8 cellular contexts compared by ENCODE assay signal in the genomic region with DNA sequence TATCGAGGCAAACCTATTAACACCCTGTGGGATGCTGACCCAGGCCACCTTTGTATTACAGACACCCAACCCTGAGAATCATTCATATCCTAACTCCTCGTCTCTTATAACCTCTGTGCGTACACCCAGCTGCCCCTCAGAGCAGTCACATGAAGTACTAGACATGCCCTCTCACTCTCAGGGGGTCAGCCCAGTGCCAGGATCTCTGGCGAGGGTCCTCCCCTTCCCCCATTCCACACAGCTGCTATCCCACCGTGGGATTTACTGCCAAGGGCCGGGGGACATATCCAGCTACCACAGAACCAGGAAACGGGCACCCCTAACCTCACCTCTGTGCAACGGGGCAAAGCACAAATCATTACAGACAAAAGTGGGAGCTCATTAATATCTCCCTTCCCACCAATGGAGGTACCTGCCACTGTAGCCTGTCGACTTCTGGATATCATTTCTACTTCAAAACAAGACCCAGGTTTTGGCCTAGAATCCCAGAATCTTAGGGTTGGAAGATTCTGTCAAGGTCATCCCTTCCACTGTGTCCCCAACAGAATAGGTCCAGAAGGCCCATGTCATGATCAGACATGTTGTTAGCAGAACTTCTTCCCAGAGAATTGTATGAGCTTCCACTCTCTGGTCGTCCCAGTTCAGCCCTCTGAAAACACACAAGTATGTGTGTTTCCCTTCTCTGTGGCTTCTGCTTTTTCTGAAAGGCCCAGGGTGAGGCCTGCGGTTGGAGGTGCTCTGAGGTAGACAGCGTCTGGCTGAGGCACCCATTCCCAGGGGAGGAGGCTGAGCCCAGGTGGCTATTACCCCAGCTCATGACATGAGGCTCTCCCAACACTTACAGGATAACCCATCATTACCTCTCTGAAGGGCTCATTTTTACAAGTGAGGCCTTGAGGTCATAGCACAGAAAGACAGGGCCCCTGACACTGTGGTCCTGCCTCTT. TPM values are rescaled to one million over a fixed set of nuclear protein-coding genes. Genes with fewer than 3 reads are reported as not detected.
DNase-seq lines count a peak whose midpoint lies in the region; ATAC-seq, FAIRE-seq and TF ChIP-seq lines count a peak whose summit lies in the region.

No MANE protein-coding gene starts in this region.

- peak overlapping the region; percentile 94 for H3K27ac ChIP-seq in temporal lobe (ENCODE audit: low read depth, low read length)

- no peaks in the 10 kb centered on the region for H3K27me3 ChIP-seq in MG63

- H3K4me3 ChIP-seq in MG63 (peak overlapping the region; percentile 81), iPS-18c (ENCODE audit: insufficient read depth, low read depth, low read length) (peak overlapping the region; percentile 4; the same call in 1 of the 2 replicates)

- H3K9me3 ChIP-seq in MG63 (no peaks in the 10 kb centered on the region), iPS-18c (ENCODE audit: control insufficient read depth, insufficient read depth, low read length) (no peaks in the 10 kb centered on the region)

- no peaks in the 10 kb centered on the region; the same call in none of the 2 replicates for H3K36me3 ChIP-seq in MG63

- TF ChIP-seq POLR2A in GM12891 (IDR thresholded peaks at IDR 0.05; ENCODE audit: low read depth, low read length): no peak

- peak; percentile 61 for FAIRE-seq in GM12891 (lab: Jason Lieb, UNC)

- ATAC-seq in GM21723 (IDR thresholded peaks at IDR 0.05; ENCODE audit: unreplicated experiment) (peak; percentile 53), esophagus mucosa (no peak)

- DNase-seq in GM12891 (ENCODE audit: insufficient read length, low spot score) (peak; percentile 54), MG63 (no peak), NCI-H69 (lab: John Stamatoyannopoulos, UW) (no peak)
- peak; percentile 29 for DNase-seq in activated effector memory CD4-positive, alpha-beta T cell treated with Interleukin-2 at 50 U/mL for 16 hours

TF ChIP-seq in GM12891, 5 proteins besides CTCF, POLR2A, EP300 and RAD21:
- TF ChIP-seq SPI1 (IDR thresholded peaks at IDR 0.05; ENCODE audit: low read depth, low read length) (peak; percentile 81), TAF1 (IDR thresholded peaks at IDR 0.05; ENCODE audit: low read depth, low read length) (no peak)

RNA-seq across cellular contexts. Expression of a gene that starts 1.7 kb away (rescaled TPM):
- 37.9 TPM for polyA plus RNA-seq in GM12891 (2012; ENCODE audit: low read depth, missing spikeins)
- 81.0 and 125 TPM in 2 replicates for total RNA-seq in MG63 (2014; rRNA removed; shearing (Covaris generic); ENCODE audit: low replicate concordance)
- total RNA-seq in temporal lobe: 8.1 TPM
- 247 TPM for total RNA-seq in esophagus mucosa

RNA-seq across cellular contexts. Expression of a gene that starts 20.3 kb away (rescaled TPM):
- polyA plus RNA-seq in GM12891 (2012; ENCODE audit: low read depth, missing spikeins): 42.6 TPM
- 21.5 and 40.8 TPM in 2 replicates for total RNA-seq in MG63 (2014; rRNA removed; shearing (Covaris generic); ENCODE audit: low replicate concordance)
- total RNA-seq in temporal lobe: 18.7 TPM
- 30.9 TPM for total RNA-seq in esophagus mucosa

RNA-seq across cellular contexts. Expression of a gene that starts 20.7 kb away (rescaled TPM):
- polyA plus RNA-seq in GM12891 (2012; ENCODE audit: low read depth, missing spikeins): 59.1 TPM
- total RNA-seq in MG63 (2014; rRNA removed; shearing (Covaris generic); ENCODE audit: low replicate concordance): 112 TPM in 2 replicates
- total RNA-seq in temporal lobe: 94.2 TPM
- 67.0 TPM for total RNA-seq in esophagus mucosa

RNA-seq across cellular contexts. Expression of a gene that starts 29.8 kb away (rescaled TPM):
- 0.22 TPM for polyA plus RNA-seq in GM12891 (2012; ENCODE audit: low read depth, missing spikeins)
- not detected in 2 replicates for total RNA-seq in MG63 (2014; rRNA removed; shearing (Covaris generic); ENCODE audit: low replicate concordance)
- total RNA-seq in temporal lobe (0.25 TPM), esophagus mucosa (not detected)

Comparison
In these comparisons a context has a peak if more than half of its experiments do, and no peak if none do; other contexts are left out.
1. DNase-seq: peak in GM12891 (single experiment) and activated effector memory CD4-positive, alpha-beta T cell treated with Interleukin-2 at 50 U/mL for 16 hours (single experiment); none in MG63 (single experiment) and NCI-H69 (single experiment).